ENCODE assay signal across 8 cellular contexts in the genomic region with DNA sequence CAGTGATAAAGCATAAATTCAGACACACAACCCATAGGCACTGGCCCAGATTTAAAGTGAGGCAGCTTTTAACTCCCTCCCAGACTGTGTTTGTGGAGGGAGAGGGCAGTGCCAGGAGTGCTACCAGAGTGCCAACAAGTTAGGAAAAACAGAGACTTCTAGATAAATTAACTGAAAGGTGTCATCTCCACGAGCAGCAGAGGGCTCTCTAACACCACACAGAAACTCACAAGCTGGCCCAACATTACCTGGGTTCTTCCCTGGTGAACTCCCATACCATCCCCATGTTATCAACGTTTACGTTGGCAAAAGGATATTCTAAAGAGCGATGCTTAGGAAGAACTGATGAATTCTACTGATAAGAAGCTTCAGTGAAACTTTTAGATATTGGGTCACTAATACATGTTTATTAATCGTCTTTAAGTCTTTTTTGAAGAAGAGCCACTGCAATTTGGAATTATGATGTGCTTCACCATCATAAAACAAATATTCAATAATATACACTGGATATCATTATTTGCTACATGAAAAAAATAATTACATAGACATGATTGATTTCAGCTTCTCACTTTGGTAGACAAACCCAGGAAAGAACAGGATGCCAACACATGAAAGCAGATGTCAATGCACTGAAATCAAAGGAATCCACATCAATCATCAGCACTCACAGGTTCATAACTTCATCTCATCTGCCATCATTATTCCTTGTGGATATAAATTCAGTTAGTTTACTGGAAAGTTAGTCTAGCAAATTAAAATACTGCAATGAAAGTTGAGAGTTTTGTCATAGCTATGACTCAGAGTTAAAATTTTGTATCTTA.
A peak's percentile ranks its signal among the peaks of the same experiment; 100 is the strongest.
DNase-seq lines count a peak whose midpoint lies in the region; ATAC-seq and TF ChIP-seq lines count a peak whose summit lies in the region.

No MANE protein-coding gene starts in this region.

- no peak overlapping the region for H3K4me3 Mint-ChIP-seq in immature natural killer cell

- peak overlapping the region in 3 of 6 donors; percentile 14 to 50 (median 31) for H3K27ac Mint-ChIP-seq in immature natural killer cell

- peaks cover 0 to 6% (median 3%) of the 10 kb centered on the region in 3 donors for H3K27me3 Mint-ChIP-seq in immature natural killer cell (ENCODE audit: low read depth in 3 of 3)

- ATAC-seq in GM19467 (IDR thresholded peaks at IDR 0.05; ENCODE audit: unreplicated experiment) = no peak

- no peaks in the 10 kb centered on the region for H3K36me3 Mint-ChIP-seq in immature natural killer cell

- peak; percentile 61 for TF ChIP-seq CTCF in astrocyte of the spinal cord (IDR thresholded peaks at IDR 0.05; ENCODE audit: low read depth, low read length)

- H3K9me3 Mint-ChIP-seq in immature natural killer cell = no peaks in the 10 kb centered on the region

- DNase-seq in NCI-H2171 treated with DMSO at 0.1 percent for 48 hours (lab: John Stamatoyannopoulos, UW) (peak; percentile 9), NCI-H2171 (lab: John Stamatoyannopoulos, UW) (no peak), M059J (ENCODE audit: low read depth) (peak; percentile 44), SHP77 treated with DMSO at 0.1 percent for 48 hours (lab: John Stamatoyannopoulos, UW) (peak; percentile 29), astrocyte of the spinal cord (ENCODE audit: low read depth, low spot score) (peak; percentile 63), immature natural killer cell (peak; percentile 25 to 39 (median 34))
- DNase-seq in stimulated activated CD4-positive, alpha-beta T cell treated with anti-CD3 and anti-CD28 coated beads, Interleukin-2, amount 100 ng/mL, for 24 hours = peak; percentile 38 to 42

- H3K4me1 Mint-ChIP-seq in immature natural killer cell = peaks cover 16 to 37% of the 10 kb centered on the region in 2 donors

- in situ Hi-C loops in astrocyte of the spinal cord (cut with HindIII; ENCODE audit: low sequenced_read_pairs) = no loop called here

- H3K4me3 ChIP-seq in astrocyte of the spinal cord (ENCODE audit: low read depth, low read length) = no peak overlapping the region
